In genomic region chr17:63944736-63945499, GRCh38 we compare ENCODE assay signal across 1 cellular context.
A peak's percentile ranks its signal among the peaks of the same experiment; 100 is the strongest.
TF ChIP-seq lines count a peak whose summit lies in the region.

No MANE protein-coding gene starts in this region.

TF ChIP-seq in K562, 482 proteins besides CTCF, POLR2A, EP300 and RAD21:
- TF ChIP-seq BCOR (IDR thresholded peaks at IDR 0.05) (peak; percentile 39; the same call in 1 of the 2 replicates), ZFP36 (IDR thresholded peaks at IDR 0.05; ENCODE audit: low read depth, low read length, partially characterized antibody) (peak; percentile 28), ESRRA (IDR thresholded peaks at IDR 0.05; ENCODE audit: borderline replicate concordance, low read depth) (peak; percentile 56), RBM15 (IDR thresholded peaks at IDR 0.05; ENCODE audit: insufficient read depth, low read length) (no peak)
